Comparison of ENCODE assay signal across 9 cellular contexts in genomic region chr11:65434667-65435179, GRCh38. TPM values are rescaled to one million over a fixed set of nuclear protein-coding genes. Genes with fewer than 3 reads are reported as not detected.
DNase-seq lines count a peak whose midpoint lies in the region; ATAC-seq and TF ChIP-seq lines count a peak whose summit lies in the region.
"Had no signal": no experiment of that assay in that cellular context is flagged by ENCODE, and none has a peak within 500 bp of the region (broad histone marks: within the 10 kb centered on the region; RNA-seq: fewer than 3 reads in every experiment).

No MANE protein-coding gene starts in this region.

- peaks cover 82% of the 10 kb centered on the region for H3K4me1 Mint-ChIP-seq in activated naive CD4-positive, alpha-beta T cell treated with anti-CD3 and anti-CD28 coated beads for 36 hours (ENCODE audit: low read depth)
- peaks cover 76% of the 10 kb centered on the region for H3K4me1 Mint-ChIP-seq in activated naive CD8-positive, alpha-beta T cell treated with anti-CD3 and anti-CD28 coated beads for 36 hours
- H3K4me1 Mint-ChIP-seq in WTC11: peaks cover 8% of the 10 kb centered on the region

- H3K27me3 Mint-ChIP-seq in activated naive CD4-positive, alpha-beta T cell treated with anti-CD3 and anti-CD28 coated beads for 36 hours (ENCODE audit: low read depth): no peaks in the 10 kb centered on the region
- no peaks in the 10 kb centered on the region for H3K27me3 Mint-ChIP-seq in activated naive CD8-positive, alpha-beta T cell treated with anti-CD3 and anti-CD28 coated beads for 36 hours
- H3K27me3 Mint-ChIP-seq in WTC11 (ENCODE audit: low read depth): no peaks in the 10 kb centered on the region

- H3K4me1 ChIP-seq in hepatocyte (ENCODE audit: insufficient read depth): no peaks in the 10 kb centered on the region
- H3K4me1 ChIP-seq in thoracic aorta (ENCODE audit: control insufficient read depth in 1 of 2, low read depth in 2 of 2): peaks cover 50 to 95% of the 10 kb centered on the region in 2 donors
- peaks cover 3% of the 10 kb centered on the region; the same call in 1 of the 2 replicates for H3K4me1 ChIP-seq in BE2C

- no peak overlapping the region for H3K4me3 ChIP-seq in hepatocyte
- peak overlapping the region; percentile 43 for H3K4me3 ChIP-seq in thoracic aorta
- no peak overlapping the region for H3K4me3 ChIP-seq in BE2C (ENCODE audit: low read depth, low read length)

- 93% methylated on average over 4 of the region's 4 CpGs for WGBS in hepatocyte (ENCODE audit: low lambda C conversion rate, missing lambda C conversion rate)

- DNase-seq in activated naive CD4-positive, alpha-beta T cell treated with anti-CD3 and anti-CD28 coated beads for 36 hours: no peak
- DNase-seq in activated naive CD4-positive, alpha-beta T cell treated with Interleukin-2 at 50 U/mL for 16 hours: no peak
- no peak for DNase-seq in activated naive CD8-positive, alpha-beta T cell treated with anti-CD3 and anti-CD28 coated beads for 36 hours
- no peak for DNase-seq in hepatocyte (ENCODE audit: low spot score)
- DNase-seq in thoracic aorta (ENCODE audit: low spot score): no peak
- DNase-seq in BE2C: no peak
- no peak for DNase-seq in WTC11 (ENCODE audit: low spot score)

- H3K36me3 Mint-ChIP-seq in activated naive CD4-positive, alpha-beta T cell treated with anti-CD3 and anti-CD28 coated beads for 36 hours (ENCODE audit: low read depth): peaks cover 72% of the 10 kb centered on the region
- H3K36me3 Mint-ChIP-seq in activated naive CD8-positive, alpha-beta T cell treated with anti-CD3 and anti-CD28 coated beads for 36 hours: peaks cover 33% of the 10 kb centered on the region
- H3K36me3 Mint-ChIP-seq in WTC11: no peaks in the 10 kb centered on the region

- H3K4me2 ChIP-seq in hepatocyte: no peak overlapping the region

- peaks cover 85% of the 10 kb centered on the region for H3K79me2 ChIP-seq in hepatocyte

- POLR2A ChIA-PET in WTC11 (lab: Charles Lee): no interaction called here

- intact Hi-C loops in activated naive CD4-positive, alpha-beta T cell treated with anti-CD3 and anti-CD28 coated beads for 36 hours (cut with micrococcal nuclease): no loop called here

- no peaks in the 10 kb centered on the region for H3K9me3 ChIP-seq in hepatocyte (ENCODE audit: low read depth)
- H3K9me3 ChIP-seq in thoracic aorta: no peaks in the 10 kb centered on the region
- no peaks in the 10 kb centered on the region for H3K9me3 ChIP-seq in BE2C

- H3K36me3 ChIP-seq in hepatocyte (replicated peaks; ENCODE audit: insufficient read depth, low read depth): no peaks in the 10 kb centered on the region
- peaks cover 39% of the 10 kb centered on the region for H3K36me3 ChIP-seq in thoracic aorta
- H3K36me3 ChIP-seq in BE2C: peaks cover 30% of the 10 kb centered on the region

- no peak overlapping the region for H2AFZ ChIP-seq in hepatocyte

- ATAC-seq in thoracic aorta (ENCODE audit: insufficient number of reproducible peaks, low FRiP score, low read depth): no peak
- ATAC-seq in GM21390 (IDR thresholded peaks at IDR 0.05; ENCODE audit: unreplicated experiment): no peak
- ATAC-seq in WTC11: no peak

- H4K20me1 ChIP-seq in hepatocyte (ENCODE audit: insufficient read depth, poor library complexity, severe bottlenecking): peaks cover 66% of the 10 kb centered on the region

- H3K27ac ChIP-seq in hepatocyte (peak overlapping the region; percentile 36), thoracic aorta (peak overlapping the region in 1 of 2 donors; percentile 24)

- H3K27me3 ChIP-seq in hepatocyte: no peaks in the 10 kb centered on the region
- no peaks in the 10 kb centered on the region for H3K27me3 ChIP-seq in thoracic aorta (replicated peaks; ENCODE audit: insufficient read depth)
- H3K27me3 ChIP-seq in BE2C: no peaks in the 10 kb centered on the region

- CTCF ChIA-PET in activated naive CD4-positive, alpha-beta T cell treated with anti-CD3 and anti-CD28 coated beads for 36 hours (lab: Charles Lee): no interaction called here
- CTCF ChIA-PET in WTC11 (lab: Charles Lee): interaction anchor here (0.6 kb wide), 1 partner anchor 21 kb away, joined by 3 read pairs; no protein-coding TSS in a partner anchor

- H3K4me3 Mint-ChIP-seq in activated naive CD4-positive, alpha-beta T cell treated with anti-CD3 and anti-CD28 coated beads for 36 hours: peak overlapping the region; percentile 16
- H3K4me3 Mint-ChIP-seq in activated naive CD8-positive, alpha-beta T cell treated with anti-CD3 and anti-CD28 coated beads for 36 hours: no peak overlapping the region
- H3K4me3 Mint-ChIP-seq in WTC11: no peak overlapping the region
- H3K4me3 Mint-ChIP-seq: neural crest cell had no signal

- H3K9me3 Mint-ChIP-seq in activated naive CD4-positive, alpha-beta T cell treated with anti-CD3 and anti-CD28 coated beads for 36 hours: no peaks in the 10 kb centered on the region
- H3K9me3 Mint-ChIP-seq in activated naive CD8-positive, alpha-beta T cell treated with anti-CD3 and anti-CD28 coated beads for 36 hours: no peaks in the 10 kb centered on the region
- no peaks in the 10 kb centered on the region for H3K9me3 Mint-ChIP-seq in WTC11
- H3K9me3 Mint-ChIP-seq: neural crest cell had no signal

- no peaks in the 10 kb centered on the region for H3K9me2 ChIP-seq in hepatocyte (replicated peaks; ENCODE audit: insufficient read depth)

- TF ChIP-seq CTCF in hepatocyte (IDR thresholded peaks at IDR 0.05; ENCODE audit: poor library complexity) (no peak), thoracic aorta (IDR thresholded peaks at IDR 0.05) (no peak), BE2C (IDR thresholded peaks at IDR 0.05; ENCODE audit: low read depth, low read length) (no peak), WTC11 (IDR thresholded peaks at IDR 0.05) (no peak)

- H3K27ac Mint-ChIP-seq in activated naive CD4-positive, alpha-beta T cell treated with anti-CD3 and anti-CD28 coated beads for 36 hours: peak overlapping the region; percentile 54
- H3K27ac Mint-ChIP-seq in activated naive CD8-positive, alpha-beta T cell treated with anti-CD3 and anti-CD28 coated beads for 36 hours: peak overlapping the region; percentile 38
- H3K27ac Mint-ChIP-seq in WTC11: no peak overlapping the region

TF ChIP-seq in WTC11, 78 proteins besides CTCF, POLR2A, EP300 and RAD21 (continues in another document):
- no peak for TF ChIP-seq ZMAT4 (CRISPR knock-in tag; IDR thresholded peaks at IDR 0.05)
- no peak for TF ChIP-seq GTF2I (CRISPR knock-in tag; conservative IDR thresholded peaks at IDR 0.05)

RNA-seq across cellular contexts. Expression of gene NEAT1, which starts 12.1 kb away (rescaled TPM):
- total RNA-seq in activated naive CD4-positive, alpha-beta T cell treated with anti-CD3 and anti-CD28 coated beads for 36 hours: 100 to 1,000 TPM; 693 to 750 TPM
- 100 to 1,000 TPM; 136 to 155 TPM for total RNA-seq in activated naive CD8-positive, alpha-beta T cell treated with anti-CD3 and anti-CD28 coated beads for 36 hours
- total RNA-seq in hepatocyte (104 and 130 TPM in 2 replicates), thoracic aorta (1,000 to 10,000 TPM in 1 of 2 donors, 100 to 1,000 TPM in 1; 848 to 1,659 TPM), WTC11 (2021) (28.7 to 38.1 TPM (median 31.7 TPM) in 3 replicates)
- polyA plus RNA-seq in hepatocyte: 168 and 209 TPM in 2 replicates
- polyA plus RNA-seq in BE2C (2012; ENCODE audit: insufficient read depth, insufficient read length, low read depth): 301 TPM

RNA-seq across cellular contexts. Expression of gene FRMD8, which starts 48.3 kb away (rescaled TPM):
- 10 to 100 TPM; 38.2 to 40.0 TPM for total RNA-seq in activated naive CD4-positive, alpha-beta T cell treated with anti-CD3 and anti-CD28 coated beads for 36 hours
- total RNA-seq in activated naive CD8-positive, alpha-beta T cell treated with anti-CD3 and anti-CD28 coated beads for 36 hours: 10 to 100 TPM; 33.1 to 36.3 TPM
- total RNA-seq in hepatocyte (20.8 and 25.7 TPM in 2 replicates), thoracic aorta (10 to 100 TPM; 45.2 to 45.9 TPM), WTC11 (2021) (21.5 to 23.7 TPM (median 22.9 TPM) in 3 replicates)
- 22.2 and 31.0 TPM in 2 replicates for polyA plus RNA-seq in hepatocyte
- polyA plus RNA-seq in BE2C (2012; ENCODE audit: insufficient read depth, insufficient read length, low read depth): 12.5 TPM

RNA-seq across cellular contexts. Expression of gene SLC25A45, which starts 52.3 kb away (rescaled TPM):
- total RNA-seq in activated naive CD4-positive, alpha-beta T cell treated with anti-CD3 and anti-CD28 coated beads for 36 hours: 10 to 100 TPM; 10.4 to 12.1 TPM
- 10 to 100 TPM; 15.4 to 15.7 TPM for total RNA-seq in activated naive CD8-positive, alpha-beta T cell treated with anti-CD3 and anti-CD28 coated beads for 36 hours
- total RNA-seq in hepatocyte (4.9 and 8.8 TPM in 2 replicates), thoracic aorta (10 to 100 TPM; 19.0 to 26.7 TPM), WTC11 (2021) (1.5 to 2.5 TPM (median 1.7 TPM) in 3 replicates)
- polyA plus RNA-seq in hepatocyte: 13.9 and 20.3 TPM in 2 replicates
- polyA plus RNA-seq in BE2C (2012; ENCODE audit: insufficient read depth, insufficient read length, low read depth): 2.7 TPM
